In the genomic region with DNA sequence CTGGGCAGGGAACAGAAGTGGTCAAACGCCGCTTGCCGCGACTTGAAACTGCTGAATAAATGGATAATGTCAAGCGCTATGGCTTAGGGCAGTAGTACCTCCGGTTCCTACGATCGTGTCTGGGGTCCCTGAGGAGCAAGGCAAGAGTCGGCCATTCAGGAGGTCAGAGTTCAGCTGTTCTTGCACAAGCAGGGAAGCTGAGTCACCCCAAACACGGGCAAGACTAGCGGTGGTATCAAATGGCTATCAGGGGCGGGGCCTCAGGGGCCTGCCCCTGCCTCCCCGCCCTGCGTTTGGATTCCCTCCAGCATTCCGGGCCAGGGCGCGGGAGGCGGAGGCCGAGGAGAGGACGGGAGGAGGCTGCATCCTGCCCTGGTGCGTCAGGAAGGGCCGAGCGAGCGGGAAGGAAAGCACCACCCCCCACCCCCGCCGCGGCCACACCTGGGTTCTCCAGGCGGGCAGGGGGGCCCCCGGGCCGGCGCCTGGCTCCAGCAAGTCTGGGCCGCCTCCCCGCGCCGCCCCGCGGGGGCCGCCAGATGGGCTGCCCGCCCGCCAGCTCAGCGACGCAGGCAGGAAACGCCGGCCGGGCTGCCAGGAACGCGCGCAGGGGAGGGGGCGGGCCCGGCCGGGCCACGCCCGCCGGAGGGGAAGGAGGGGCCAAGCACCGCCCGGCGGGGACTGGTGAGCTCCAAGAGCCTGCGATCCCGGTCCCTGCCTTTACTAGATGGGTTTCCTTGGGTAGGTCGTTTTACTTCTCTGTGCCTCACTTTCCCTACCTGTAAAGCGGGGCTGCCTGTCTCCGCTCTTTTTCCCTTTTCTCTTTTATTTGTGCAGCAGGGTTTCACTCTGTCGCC, we compare ENCODE assay signal across 1 cellular context.
TF ChIP-seq lines count a peak whose summit lies in the region.

No MANE protein-coding gene starts in this region.

TF ChIP-seq in GM12878, 131 proteins besides CTCF, POLR2A, EP300 and RAD21 (continued from another document and continues in another):
- TF ChIP-seq FOS (IDR thresholded peaks at IDR 0.05; ENCODE audit: borderline replicate concordance, extremely low read depth, insufficient read length), result no peak
- peak; percentile 46 for TF ChIP-seq SIN3A (IDR thresholded peaks at IDR 0.05; ENCODE audit: low read depth, low read length)
- TF ChIP-seq FOXK2 (IDR thresholded peaks at IDR 0.05), result no peak
- TF ChIP-seq SIX5 (IDR thresholded peaks at IDR 0.05; ENCODE audit: low read depth, low read length, severe bottlenecking), result no peak
- TF ChIP-seq BHLHE40 (IDR thresholded peaks at IDR 0.05; ENCODE audit: borderline replicate concordance in 1 of 2, low read depth in 2 of 2, low read length in 1 of 2), result peak in 1 of 2 experiments; percentile 49; a peak in 2 of 4 replicates
- no peak for TF ChIP-seq CHD1 (IDR thresholded peaks at IDR 0.05; ENCODE audit: low read depth, low read length)
- no peak for TF ChIP-seq RFX5 (IDR thresholded peaks at IDR 0.05; ENCODE audit: low read depth, low read length)
- TF ChIP-seq NFYA (IDR thresholded peaks at IDR 0.05; ENCODE audit: borderline replicate concordance, low read depth, low read length), result no peak
- TF ChIP-seq NR2F1 (conservative IDR thresholded peaks at IDR 0.05), result peak; percentile 81
- TF ChIP-seq PAX8 (IDR thresholded peaks at IDR 0.05), result no peak
- peak; percentile 91 for TF ChIP-seq KLF5 (IDR thresholded peaks at IDR 0.05; ENCODE audit: partially characterized antibody)
- no peak for TF ChIP-seq BRCA1 (IDR thresholded peaks at IDR 0.05; ENCODE audit: low read depth, low read length)
- TF ChIP-seq MTA3 (IDR thresholded peaks at IDR 0.05; ENCODE audit: borderline replicate concordance, low read length), result 0 out of 2 replicates have a peak, but pooled peaks have one; percentile 64
- TF ChIP-seq, protein P1, sequence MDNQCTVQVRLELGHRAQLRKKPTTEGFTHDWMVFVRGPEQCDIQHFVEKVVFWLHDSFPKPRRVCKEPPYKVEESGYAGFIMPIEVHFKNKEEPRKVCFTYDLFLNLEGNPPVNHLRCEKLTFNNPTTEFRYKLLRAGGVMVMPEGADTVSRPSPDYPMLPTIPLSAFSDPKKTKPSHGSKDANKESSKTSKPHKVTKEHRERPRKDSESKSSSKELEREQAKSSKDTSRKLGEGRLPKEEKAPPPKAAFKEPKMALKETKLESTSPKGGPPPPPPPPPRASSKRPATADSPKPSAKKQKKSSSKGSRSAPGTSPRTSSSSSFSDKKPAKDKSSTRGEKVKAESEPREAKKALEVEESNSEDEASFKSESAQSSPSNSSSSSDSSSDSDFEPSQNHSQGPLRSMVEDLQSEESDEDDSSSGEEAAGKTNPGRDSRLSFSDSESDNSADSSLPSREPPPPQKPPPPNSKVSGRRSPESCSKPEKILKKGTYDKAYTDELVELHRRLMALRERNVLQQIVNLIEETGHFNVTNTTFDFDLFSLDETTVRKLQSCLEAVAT (IDR thresholded peaks at IDR 0.05), result no peak
- no peak for TF ChIP-seq SPI1 (IDR thresholded peaks at IDR 0.05; ENCODE audit: borderline replicate concordance, insufficient read depth, low read depth, low read length)
- TF ChIP-seq ZSCAN29 (IDR thresholded peaks at IDR 0.05), result no peak
- TF ChIP-seq KDM1A (IDR thresholded peaks at IDR 0.05; ENCODE audit: borderline replicate concordance), result no peak
- peak in 1 of 2 experiments; percentile 62; a peak in 1 of 3 replicates for TF ChIP-seq EGR1 (IDR thresholded peaks at IDR 0.05; ENCODE audit: borderline replicate concordance in 1 of 2, low read depth in 2 of 2, low read length in 2 of 2)
- no peak for TF ChIP-seq RCOR1 (conservative IDR thresholded peaks at IDR 0.05; ENCODE audit: low read depth, low read length)
- no peak for TF ChIP-seq IRF3 (IDR thresholded peaks at IDR 0.05)
- no peak for TF ChIP-seq YBX1 (IDR thresholded peaks at IDR 0.05)
- TF ChIP-seq MYC (IDR thresholded peaks at IDR 0.05; ENCODE audit: insufficient read depth, insufficient read length, insufficient replicate concordance, low read length, severe bottlenecking), result no peak
- no peak for TF ChIP-seq ZZZ3 (IDR thresholded peaks at IDR 0.05; ENCODE audit: control insufficient read depth, insufficient read length, low read depth)
- TF ChIP-seq ZBED1 (IDR thresholded peaks at IDR 0.05; ENCODE audit: borderline replicate concordance), result no peak
- no peak for TF ChIP-seq CBX3 (IDR thresholded peaks at IDR 0.05; ENCODE audit: borderline replicate concordance, low read depth)
- TF ChIP-seq TCF7 (IDR thresholded peaks at IDR 0.05; ENCODE audit: borderline replicate concordance), result 0 out of 2 replicates have a peak, but pooled peaks have one; percentile 34
- TF ChIP-seq DPF2 (IDR thresholded peaks at IDR 0.05), result peak; percentile 90; the same call in 1 of the 2 replicates
- no peak for TF ChIP-seq MEF2A (IDR thresholded peaks at IDR 0.05; ENCODE audit: insufficient read depth, low read depth, low read length)
- TF ChIP-seq TCF12 (IDR thresholded peaks at IDR 0.05; ENCODE audit: low read depth, low read length), result peak; percentile 77
- TF ChIP-seq HSF1 (IDR thresholded peaks at IDR 0.05; ENCODE audit: low read depth, low read length), result no peak
- TF ChIP-seq BCLAF1 (IDR thresholded peaks at IDR 0.05), result no peak
- TF ChIP-seq WRNIP1 (IDR thresholded peaks at IDR 0.05; ENCODE audit: borderline replicate concordance, low read depth, low read length), result no peak
- TF ChIP-seq CUX1 (IDR thresholded peaks at IDR 0.05; ENCODE audit: insufficient replicate concordance, low read depth, low read length), result no peak
- TF ChIP-seq ETV6 (conservative IDR thresholded peaks at IDR 0.05 in 1 of 2, IDR thresholded peaks at IDR 0.05 in 1 of 2; ENCODE audit: borderline replicate concordance in 1 of 2, low read depth in 1 of 2), result no peak
- TF ChIP-seq POLR2AphosphoS5 (IDR thresholded peaks at IDR 0.05; ENCODE audit: low read length), result no peak
- no peak; the same call in 1 of the 2 replicates for TF ChIP-seq POLR2AphosphoS2 (IDR thresholded peaks at IDR 0.05; ENCODE audit: low read depth, low read length)
- no peak for TF ChIP-seq NFXL1 (IDR thresholded peaks at IDR 0.05; ENCODE audit: borderline replicate concordance)
- no peak for TF ChIP-seq CBFB (IDR thresholded peaks at IDR 0.05; ENCODE audit: low read depth)
- TF ChIP-seq, protein P2, sequence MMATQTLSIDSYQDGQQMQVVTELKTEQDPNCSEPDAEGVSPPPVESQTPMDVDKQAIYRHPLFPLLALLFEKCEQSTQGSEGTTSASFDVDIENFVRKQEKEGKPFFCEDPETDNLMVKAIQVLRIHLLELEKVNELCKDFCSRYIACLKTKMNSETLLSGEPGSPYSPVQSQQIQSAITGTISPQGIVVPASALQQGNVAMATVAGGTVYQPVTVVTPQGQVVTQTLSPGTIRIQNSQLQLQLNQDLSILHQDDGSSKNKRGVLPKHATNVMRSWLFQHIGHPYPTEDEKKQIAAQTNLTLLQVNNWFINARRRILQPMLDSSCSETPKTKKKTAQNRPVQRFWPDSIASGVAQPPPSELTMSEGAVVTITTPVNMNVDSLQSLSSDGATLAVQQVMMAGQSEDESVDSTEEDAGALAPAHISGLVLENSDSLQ (IDR thresholded peaks at IDR 0.05), result no peak
- TF ChIP-seq, protein P3, sequence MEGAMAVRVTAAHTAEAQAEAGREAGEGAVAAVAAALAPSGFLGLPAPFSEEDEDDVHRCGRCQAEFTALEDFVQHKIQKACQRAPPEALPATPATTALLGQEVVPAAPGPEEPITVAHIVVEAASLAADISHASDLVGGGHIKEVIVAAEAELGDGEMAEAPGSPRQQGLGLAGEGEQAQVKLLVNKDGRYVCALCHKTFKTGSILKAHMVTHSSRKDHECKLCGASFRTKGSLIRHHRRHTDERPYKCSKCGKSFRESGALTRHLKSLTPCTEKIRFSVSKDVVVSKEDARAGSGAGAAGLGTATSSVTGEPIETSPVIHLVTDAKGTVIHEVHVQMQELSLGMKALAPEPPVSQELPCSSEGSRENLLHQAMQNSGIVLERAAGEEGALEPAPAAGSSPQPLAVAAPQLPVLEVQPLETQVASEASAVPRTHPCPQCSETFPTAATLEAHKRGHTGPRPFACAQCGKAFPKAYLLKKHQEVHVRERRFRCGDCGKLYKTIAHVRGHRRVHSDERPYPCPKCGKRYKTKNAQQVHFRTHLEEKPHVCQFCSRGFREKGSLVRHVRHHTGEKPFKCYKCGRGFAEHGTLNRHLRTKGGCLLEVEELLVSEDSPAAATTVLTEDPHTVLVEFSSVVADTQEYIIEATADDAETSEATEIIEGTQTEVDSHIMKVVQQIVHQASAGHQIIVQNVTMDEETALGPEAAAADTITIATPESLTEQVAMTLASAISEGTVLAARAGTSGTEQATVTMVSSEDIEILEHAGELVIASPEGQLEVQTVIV (IDR thresholded peaks at IDR 0.05; ENCODE audit: borderline replicate concordance, partially characterized antibody), result no peak
- TF ChIP-seq CBX5 (IDR thresholded peaks at IDR 0.05; ENCODE audit: low read depth), result no peak
- TF ChIP-seq TBL1XR1 (IDR thresholded peaks at IDR 0.05; ENCODE audit: low read depth, low read length), result no peak
